In genomic region chr13:110825516-110825915, GRCh38 we compare ENCODE assay signal across 35 cellular contexts.
"Had no signal": no experiment of that assay in that cellular context is flagged by ENCODE, and none has a peak within 500 bp of the region (broad histone marks: within the 10 kb centered on the region; RNA-seq: fewer than 3 reads in every experiment).

No MANE protein-coding gene starts in this region.

- H3K36me3 ChIP-seq: ascending aorta, breast epithelium, cardiac muscle cell, colonic mucosa, esophagus muscularis mucosa, gastroesophageal sphincter, heart right ventricle had no signal

- H3K36me3 Mint-ChIP-seq: activated CD4-positive, alpha-beta memory T cell treated with anti-CD3 and anti-CD28 coated beads for 36 hours; activated naive CD4-positive, alpha-beta T cell treated with anti-CD3 and anti-CD28 coated beads, Interleukin-2, amount 10 ng/mL, durations not matched to agents 7 days and 5 days; activated naive CD4-positive, alpha-beta T cell treated with anti-CD3 and anti-CD28 coated beads, Interleukin-2, amount 50 U/mL, for 72 hours; brain had no signal

- H3K4me3 ChIP-seq: ascending aorta, breast epithelium, cardiac muscle cell, colonic mucosa, esophagus muscularis mucosa, gastroesophageal sphincter, heart right ventricle had no signal

- H3K4me1 Mint-ChIP-seq: activated CD4-positive, alpha-beta T cell treated with anti-CD3 and anti-CD28 coated beads for 36 hours had no signal

- DNase-seq: activated CD4-positive, alpha-beta memory T cell treated with anti-CD3 and anti-CD28 coated beads for 36 hours; activated CD4-positive, alpha-beta T cell treated with anti-CD3 and anti-CD28 coated beads for 36 hours; activated CD4-positive, alpha-beta T cell treated with anti-CD3 and anti-CD28 coated beads, Interleukin-2, amount 10 ng/mL, durations not matched to agents 24 days and 14 days; activated CD4-positive, CD25-positive, alpha-beta regulatory T cell; activated CD4-positive, CD25-positive, alpha-beta regulatory T cell treated with anti-CD3 and anti-CD28 coated beads, Interleukin-2, amount 50 U/mL, for 72 hours; activated CD8-positive, alpha-beta memory T cell treated with anti-CD3 and anti-CD28 coated beads, Interleukin-2, amount 10 ng/mL, durations not matched to agents 7 days and 5 days; activated CD8-positive, alpha-beta memory T cell treated with anti-CD3 and anti-CD28 coated beads, Interleukin-2, amount 50 U/mL, for 4 hours; activated CD8-positive, alpha-beta T cell treated with anti-CD3 and anti-CD28 coated beads, Interleukin-2, amount 10 ng/mL, durations not matched to agents 7 days and 5 days; activated effector memory CD4-positive, alpha-beta T cell treated with anti-CD3 and anti-CD28 coated beads, Interleukin-2, amount 50 U/mL, for 16 hours; activated naive CD4-positive, alpha-beta T cell treated with anti-CD3 and anti-CD28 coated beads, Interleukin-2, amount 10 ng/mL, durations not matched to agents 7 days and 5 days; activated naive CD8-positive, alpha-beta T cell treated with anti-CD3 and anti-CD28 coated beads, Interleukin-2, amount 10 ng/mL, durations not matched to agents 7 days and 5 days; activated T-cell treated with anti-CD3 and anti-CD28 coated beads, Interleukin-2, amount 50 U/mL, for 1 hour; activated T-cell treated with anti-CD3 and anti-CD28 coated beads, Interleukin-2, amount 50 U/mL, for 48 hours; central memory CD4-positive, alpha-beta T cell; cerebellar nuclear complex; colonic mucosa; dorsolateral prefrontal cortex; effector memory CD4-positive, alpha-beta T cell; erythroblast; foreskin melanocyte; heart right ventricle; T-helper 1 cell; T-helper 17 cell; T1000 had no signal

- H3K9me3 ChIP-seq: ascending aorta, breast epithelium, colonic mucosa, esophagus muscularis mucosa, gastroesophageal sphincter, heart right ventricle had no signal

- H3K27ac Mint-ChIP-seq: activated CD4-positive, alpha-beta memory T cell treated with anti-CD3 and anti-CD28 coated beads for 36 hours; activated CD4-positive, alpha-beta T cell treated with anti-CD3 and anti-CD28 coated beads for 36 hours; activated CD4-positive, alpha-beta T cell treated with anti-CD3 and anti-CD28 coated beads, Interleukin-2, amount 10 ng/mL, durations not matched to agents 24 days and 14 days; activated CD8-positive, alpha-beta memory T cell treated with anti-CD3 and anti-CD28 coated beads, Interleukin-2, amount 10 ng/mL, durations not matched to agents 7 days and 5 days; activated CD8-positive, alpha-beta T cell treated with anti-CD3 and anti-CD28 coated beads, Interleukin-2, amount 10 ng/mL, durations not matched to agents 7 days and 5 days; activated naive CD4-positive, alpha-beta T cell treated with anti-CD3 and anti-CD28 coated beads, Interleukin-2, amount 10 ng/mL, durations not matched to agents 7 days and 5 days; activated naive CD4-positive, alpha-beta T cell treated with anti-CD3 and anti-CD28 coated beads, Interleukin-2, amount 50 U/mL, for 72 hours; activated naive CD8-positive, alpha-beta T cell treated with anti-CD3 and anti-CD28 coated beads, Interleukin-2, amount 10 ng/mL, durations not matched to agents 7 days and 5 days; activated T-helper 1 cell treated with anti-CD3 and anti-CD28 coated beads, Interleukin-12 subunit alpha, Interleukin-12 subunit beta, Interleukin-2, Interleukin-4 antibody, amounts not matched to agents 30 ng/mL and 10 ng/mL and 1 ng/mL, durations not matched to agents 14 hours and 24 hours and 36 hours; activated T-helper 2 cell treated with anti-CD3 and anti-CD28 coated beads, Interferon-gamma antibody, Interleukin-2, Interleukin-4, amounts not matched to agents 10 μg/mL and 5 μg/mL and 100 μg/mL, durations not matched to agents 14 hours and 24 hours and 36 hours; dendritic cell treated with granulocyte-macrophage colony-stimulating factor and Interleukin-4, amounts not matched to agents 40 ng/mL and 50 ng/mL, for 4 days; T-helper 17 cell; T-helper 2 cell treated with Interferon-gamma antibody and Interleukin-4, amounts not matched to agents 5 μg/mL and 100 μg/mL, for 36 hours had no signal

- ATAC-seq: activated CD4-positive, alpha-beta T cell treated with anti-CD3 and anti-CD28 coated beads for 36 hours; activated CD8-positive, alpha-beta memory T cell treated with anti-CD3 and anti-CD28 coated beads, Interleukin-2, amount 10 ng/mL, durations not matched to agents 7 days and 5 days; activated CD8-positive, alpha-beta T cell treated with anti-CD3 and anti-CD28 coated beads, Interleukin-2, amount 10 ng/mL, durations not matched to agents 7 days and 5 days; activated naive CD4-positive, alpha-beta T cell treated with anti-CD3 and anti-CD28 coated beads, Interleukin-2, amount 50 U/mL, for 72 hours; gastroesophageal sphincter; T-helper 17 cell had no signal

- H3K9me3 Mint-ChIP-seq: activated CD4-positive, alpha-beta memory T cell treated with anti-CD3 and anti-CD28 coated beads for 36 hours; activated CD4-positive, alpha-beta T cell treated with anti-CD3 and anti-CD28 coated beads, Interleukin-2, amount 10 ng/mL, durations not matched to agents 24 days and 14 days; activated naive CD4-positive, alpha-beta T cell treated with anti-CD3 and anti-CD28 coated beads, Interleukin-2, amount 10 ng/mL, durations not matched to agents 7 days and 5 days; activated naive CD4-positive, alpha-beta T cell treated with anti-CD3 and anti-CD28 coated beads, Interleukin-2, amount 50 U/mL, for 72 hours; activated T-helper 1 cell treated with anti-CD3 and anti-CD28 coated beads, Interleukin-12 subunit alpha, Interleukin-12 subunit beta, Interleukin-2, Interleukin-4 antibody, amounts not matched to agents 30 ng/mL and 10 ng/mL and 1 ng/mL, durations not matched to agents 14 hours and 24 hours and 36 hours; activated T-helper 2 cell treated with anti-CD3 and anti-CD28 coated beads, Interferon-gamma antibody, Interleukin-2, Interleukin-4, amounts not matched to agents 10 μg/mL and 5 μg/mL and 100 μg/mL, durations not matched to agents 14 hours and 24 hours and 36 hours; T-helper 2 cell treated with Interferon-gamma antibody and Interleukin-4, amounts not matched to agents 5 μg/mL and 100 μg/mL, for 36 hours had no signal

- H3K27ac ChIP-seq: ascending aorta, breast epithelium, cardiac muscle cell, colonic mucosa, dorsolateral prefrontal cortex, esophagus muscularis mucosa, gastroesophageal sphincter, heart right ventricle had no signal

- H3K4me1 ChIP-seq: ascending aorta, breast epithelium, colonic mucosa, esophagus muscularis mucosa, gastroesophageal sphincter, heart right ventricle had no signal

- H3K4me3 Mint-ChIP-seq: activated CD4-positive, alpha-beta memory T cell treated with anti-CD3 and anti-CD28 coated beads for 36 hours; activated CD4-positive, alpha-beta T cell treated with anti-CD3 and anti-CD28 coated beads for 36 hours; activated CD4-positive, alpha-beta T cell treated with anti-CD3 and anti-CD28 coated beads, Interleukin-2, amount 10 ng/mL, durations not matched to agents 24 days and 14 days; activated CD8-positive, alpha-beta memory T cell treated with anti-CD3 and anti-CD28 coated beads, Interleukin-2, amount 10 ng/mL, durations not matched to agents 7 days and 5 days; activated CD8-positive, alpha-beta T cell treated with anti-CD3 and anti-CD28 coated beads, Interleukin-2, amount 10 ng/mL, durations not matched to agents 7 days and 5 days; activated naive CD4-positive, alpha-beta T cell treated with anti-CD3 and anti-CD28 coated beads, Interleukin-2, amount 10 ng/mL, durations not matched to agents 7 days and 5 days; activated naive CD8-positive, alpha-beta T cell treated with anti-CD3 and anti-CD28 coated beads, Interleukin-2, amount 10 ng/mL, durations not matched to agents 7 days and 5 days; activated T-helper 1 cell treated with anti-CD3 and anti-CD28 coated beads, Interleukin-12 subunit alpha, Interleukin-12 subunit beta, Interleukin-2, Interleukin-4 antibody, amounts not matched to agents 30 ng/mL and 10 ng/mL and 1 ng/mL, durations not matched to agents 14 hours and 24 hours and 36 hours; brain; dendritic cell treated with granulocyte-macrophage colony-stimulating factor and Interleukin-4, amounts not matched to agents 40 ng/mL and 50 ng/mL, for 4 days; T-helper 17 cell; T-helper 2 cell treated with Interferon-gamma antibody and Interleukin-4, amounts not matched to agents 5 μg/mL and 100 μg/mL, for 36 hours had no signal

- H3K27me3 Mint-ChIP-seq: activated CD4-positive, alpha-beta memory T cell treated with anti-CD3 and anti-CD28 coated beads for 36 hours had no signal

- H3K27me3 ChIP-seq: ascending aorta, breast epithelium, cardiac muscle cell, colonic mucosa, dorsolateral prefrontal cortex had no signal
